8 cellular contexts compared by ENCODE assay signal in the genomic region with DNA sequence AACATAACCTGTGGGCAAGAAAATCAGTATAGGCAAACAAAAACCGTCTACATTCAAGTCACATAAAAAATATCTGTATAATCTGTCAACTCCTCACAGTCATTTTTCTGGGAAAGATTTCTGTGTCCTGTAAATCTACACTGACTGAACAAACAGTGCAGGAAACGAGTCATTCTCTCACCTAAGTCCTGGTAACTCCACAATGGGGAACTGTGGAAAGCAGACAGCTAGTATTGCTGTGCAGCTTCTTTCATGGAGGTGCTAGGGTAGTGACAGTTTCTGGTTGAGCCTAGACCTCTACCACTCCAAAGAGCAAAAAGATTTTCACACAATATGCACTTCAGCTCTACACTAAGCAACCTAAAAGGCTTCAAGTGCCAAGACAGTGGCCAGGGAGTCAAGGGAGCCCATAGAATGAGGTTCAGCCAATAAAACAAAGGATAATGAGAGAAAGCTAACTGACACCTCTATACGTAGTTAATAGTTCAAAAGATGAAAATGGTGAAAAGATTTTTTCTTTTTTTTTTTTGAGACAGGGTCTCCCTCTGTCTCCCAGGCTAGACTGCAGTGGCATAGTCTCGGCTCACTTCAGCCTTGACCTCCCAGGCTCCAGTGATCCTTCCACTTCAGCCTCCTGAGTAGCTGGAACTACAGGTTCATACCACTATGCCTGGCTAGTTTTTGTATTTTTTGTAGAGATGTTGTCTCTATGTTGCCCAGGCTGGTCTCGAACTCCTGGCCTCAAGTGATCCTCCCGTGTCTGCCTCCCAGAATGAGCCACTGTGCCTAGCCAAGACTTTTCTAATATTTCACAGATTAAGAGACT. TPM values are rescaled to one million over a fixed set of nuclear protein-coding genes. Genes with fewer than 3 reads are reported as not detected.
DNase-seq lines count a peak whose midpoint lies in the region; ATAC-seq lines count a peak whose summit lies in the region.

No MANE protein-coding gene starts in this region.

- H3K4me3 ChIP-seq in esophagus (ENCODE audit: low read depth in 1 of 2, low read length in 2 of 2) (no peak overlapping the region), skin epidermis (no peak overlapping the region)

- 50 to 59% methylated on average over 6 of the region's 6 CpGs for WGBS in esophagus, 2 donors

- DNase-seq in DMS79 (lab: John Stamatoyannopoulos, UW) (peak; percentile 21), DMS79 treated with DMSO at 0.1 percent for 48 hours (lab: John Stamatoyannopoulos, UW) (no peak), RKO (ENCODE audit: low spot score) (peak; percentile 80), sciatic nerve (ENCODE audit: low spot score) (no peak)

- peaks cover 0 to 2% of the 10 kb centered on the region in 2 donors for H3K4me1 ChIP-seq in esophagus (ENCODE audit: control insufficient read depth in 2 of 2, insufficient read depth in 2 of 2, low read length in 1 of 2)

- H3K36me3 ChIP-seq in esophagus (ENCODE audit: control insufficient read depth in 2 of 2, insufficient read depth in 2 of 2, low read length in 1 of 2): no peaks in the 10 kb centered on the region

- no peaks in the 10 kb centered on the region for H3K27me3 ChIP-seq in esophagus (ENCODE audit: control insufficient read depth in 1 of 2, insufficient read depth in 2 of 2, low read length in 2 of 2)

- H3K9me3 ChIP-seq in esophagus (ENCODE audit: control insufficient read depth in 2 of 2, insufficient read depth in 1 of 2, low read depth in 1 of 2, low read length in 1 of 2): no peaks in the 10 kb centered on the region

- peak overlapping the region; percentile 6 to 34 for H3K27ac ChIP-seq in esophagus (ENCODE audit: low read depth in 2 of 2, low read length in 1 of 2)
- peak overlapping the region in 15 of 21 experiments; percentile 2 to 73 (median 47) for H3K27ac ChIP-seq in skin epidermis

- intact Hi-C loops in sciatic nerve (cut with DNase I): no loop called here

- ATAC-seq in GM21786 (IDR thresholded peaks at IDR 0.05; ENCODE audit: unreplicated experiment): no peak
- ATAC-seq in sciatic nerve: no peak
- no peak for ATAC-seq in GM19455 (IDR thresholded peaks at IDR 0.05; ENCODE audit: unreplicated experiment)

RNA-seq across cellular contexts. Expression of a gene that starts 5.5 kb away (rescaled TPM):
- 10 to 100 TPM; 40.6 to 45.5 TPM for polyA plus RNA-seq in esophagus
- 256 TPM for total RNA-seq in sciatic nerve

Comparison
In these comparisons a context has a peak if more than half of its experiments do, and no peak if none do; other contexts are left out.
1. DNase-seq: peak in DMS79 (single experiment) and RKO (single experiment); none in DMS79 treated with DMSO at 0.1 percent for 48 hours (single experiment) and sciatic nerve (single experiment).